ENCODE assay signal across 2 cellular contexts in the genomic region with DNA sequence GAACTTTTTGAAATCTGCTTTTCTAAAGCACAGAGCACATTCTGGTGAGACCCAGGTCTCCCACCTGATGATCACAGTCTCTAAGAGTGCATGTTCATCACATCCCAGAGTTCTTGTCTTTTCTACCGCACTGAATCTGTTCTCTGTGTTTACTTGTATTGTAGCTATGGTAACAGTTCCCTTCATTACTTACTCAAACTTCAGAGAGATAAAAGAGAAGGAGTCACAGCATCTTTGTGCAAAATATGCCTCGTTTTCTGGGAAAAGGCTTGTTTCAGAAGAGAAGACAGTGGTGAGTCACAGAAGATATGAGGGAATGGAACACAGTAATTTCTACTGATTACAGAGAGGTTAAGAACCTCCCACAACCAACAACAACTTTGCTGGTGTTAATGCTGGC.
TF ChIP-seq lines count a peak whose summit lies in the region.

No MANE protein-coding gene starts in this region.

TF ChIP-seq in WTC11, 78 proteins besides CTCF, POLR2A, EP300 and RAD21 (continued from another document):
- TF ChIP-seq, protein P1, sequence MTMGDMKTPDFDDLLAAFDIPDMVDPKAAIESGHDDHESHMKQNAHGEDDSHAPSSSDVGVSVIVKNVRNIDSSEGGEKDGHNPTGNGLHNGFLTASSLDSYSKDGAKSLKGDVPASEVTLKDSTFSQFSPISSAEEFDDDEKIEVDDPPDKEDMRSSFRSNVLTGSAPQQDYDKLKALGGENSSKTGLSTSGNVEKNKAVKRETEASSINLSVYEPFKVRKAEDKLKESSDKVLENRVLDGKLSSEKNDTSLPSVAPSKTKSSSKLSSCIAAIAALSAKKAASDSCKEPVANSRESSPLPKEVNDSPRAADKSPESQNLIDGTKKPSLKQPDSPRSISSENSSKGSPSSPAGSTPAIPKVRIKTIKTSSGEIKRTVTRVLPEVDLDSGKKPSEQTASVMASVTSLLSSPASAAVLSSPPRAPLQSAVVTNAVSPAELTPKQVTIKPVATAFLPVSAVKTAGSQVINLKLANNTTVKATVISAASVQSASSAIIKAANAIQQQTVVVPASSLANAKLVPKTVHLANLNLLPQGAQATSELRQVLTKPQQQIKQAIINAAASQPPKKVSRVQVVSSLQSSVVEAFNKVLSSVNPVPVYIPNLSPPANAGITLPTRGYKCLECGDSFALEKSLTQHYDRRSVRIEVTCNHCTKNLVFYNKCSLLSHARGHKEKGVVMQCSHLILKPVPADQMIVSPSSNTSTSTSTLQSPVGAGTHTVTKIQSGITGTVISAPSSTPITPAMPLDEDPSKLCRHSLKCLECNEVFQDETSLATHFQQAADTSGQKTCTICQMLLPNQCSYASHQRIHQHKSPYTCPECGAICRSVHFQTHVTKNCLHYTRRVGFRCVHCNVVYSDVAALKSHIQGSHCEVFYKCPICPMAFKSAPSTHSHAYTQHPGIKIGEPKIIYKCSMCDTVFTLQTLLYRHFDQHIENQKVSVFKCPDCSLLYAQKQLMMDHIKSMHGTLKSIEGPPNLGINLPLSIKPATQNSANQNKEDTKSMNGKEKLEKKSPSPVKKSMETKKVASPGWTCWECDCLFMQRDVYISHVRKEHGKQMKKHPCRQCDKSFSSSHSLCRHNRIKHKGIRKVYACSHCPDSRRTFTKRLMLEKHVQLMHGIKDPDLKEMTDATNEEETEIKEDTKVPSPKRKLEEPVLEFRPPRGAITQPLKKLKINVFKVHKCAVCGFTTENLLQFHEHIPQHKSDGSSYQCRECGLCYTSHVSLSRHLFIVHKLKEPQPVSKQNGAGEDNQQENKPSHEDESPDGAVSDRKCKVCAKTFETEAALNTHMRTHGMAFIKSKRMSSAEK (CRISPR knock-in tag; IDR thresholded peaks at IDR 0.05; ENCODE audit: borderline replicate concordance), result no peak
- TF ChIP-seq ZNF219 (CRISPR knock-in tag; IDR thresholded peaks at IDR 0.05; ENCODE audit: borderline replicate concordance) (no peak), KAT7 (CRISPR knock-in tag; IDR thresholded peaks at IDR 0.05; ENCODE audit: borderline replicate concordance) (no peak)
- TF ChIP-seq, protein P2, sequence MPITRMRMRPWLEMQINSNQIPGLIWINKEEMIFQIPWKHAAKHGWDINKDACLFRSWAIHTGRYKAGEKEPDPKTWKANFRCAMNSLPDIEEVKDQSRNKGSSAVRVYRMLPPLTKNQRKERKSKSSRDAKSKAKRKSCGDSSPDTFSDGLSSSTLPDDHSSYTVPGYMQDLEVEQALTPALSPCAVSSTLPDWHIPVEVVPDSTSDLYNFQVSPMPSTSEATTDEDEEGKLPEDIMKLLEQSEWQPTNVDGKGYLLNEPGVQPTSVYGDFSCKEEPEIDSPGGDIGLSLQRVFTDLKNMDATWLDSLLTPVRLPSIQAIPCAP (CRISPR knock-in tag; IDR thresholded peaks at IDR 0.05), result no peak

TF ChIP-seq in HepG2, 621 proteins besides CTCF, POLR2A, EP300 and RAD21 (continued from another document):
- TF ChIP-seq, protein P3, sequence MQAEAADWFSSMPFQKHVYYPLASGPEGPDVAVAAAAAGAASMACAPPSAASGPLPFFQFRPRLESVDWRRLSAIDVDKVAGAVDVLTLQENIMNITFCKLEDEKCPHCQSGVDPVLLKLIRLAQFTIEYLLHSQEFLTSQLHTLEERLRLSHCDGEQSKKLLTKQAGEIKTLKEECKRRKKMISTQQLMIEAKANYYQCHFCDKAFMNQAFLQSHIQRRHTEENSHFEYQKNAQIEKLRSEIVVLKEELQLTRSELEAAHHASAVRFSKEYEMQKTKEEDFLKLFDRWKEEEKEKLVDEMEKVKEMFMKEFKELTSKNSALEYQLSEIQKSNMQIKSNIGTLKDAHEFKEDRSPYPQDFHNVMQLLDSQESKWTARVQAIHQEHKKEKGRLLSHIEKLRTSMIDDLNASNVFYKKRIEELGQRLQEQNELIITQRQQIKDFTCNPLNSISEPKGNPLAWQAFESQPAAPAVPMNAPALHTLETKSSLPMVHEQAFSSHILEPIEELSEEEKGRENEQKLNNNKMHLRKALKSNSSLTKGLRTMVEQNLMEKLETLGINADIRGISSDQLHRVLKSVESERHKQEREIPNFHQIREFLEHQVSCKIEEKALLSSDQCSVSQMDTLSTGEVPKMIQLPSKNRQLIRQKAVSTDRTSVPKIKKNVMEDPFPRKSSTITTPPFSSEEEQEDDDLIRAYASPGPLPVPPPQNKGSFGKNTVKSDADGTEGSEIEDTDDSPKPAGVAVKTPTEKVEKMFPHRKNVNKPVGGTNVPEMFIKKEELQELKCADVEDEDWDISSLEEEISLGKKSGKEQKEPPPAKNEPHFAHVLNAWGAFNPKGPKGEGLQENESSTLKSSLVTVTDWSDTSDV (CRISPR knock-in tag; IDR thresholded peaks at IDR 0.05), result no peak
- TF ChIP-seq KLF9 (CRISPR knock-in tag; IDR thresholded peaks at IDR 0.05; ENCODE audit: low read depth) (no peak), FOSL1 (CRISPR knock-in tag; IDR thresholded peaks at IDR 0.05; ENCODE audit: borderline replicate concordance) (no peak)
